ENCODE assay signal across 3 cellular contexts in the genomic region with DNA sequence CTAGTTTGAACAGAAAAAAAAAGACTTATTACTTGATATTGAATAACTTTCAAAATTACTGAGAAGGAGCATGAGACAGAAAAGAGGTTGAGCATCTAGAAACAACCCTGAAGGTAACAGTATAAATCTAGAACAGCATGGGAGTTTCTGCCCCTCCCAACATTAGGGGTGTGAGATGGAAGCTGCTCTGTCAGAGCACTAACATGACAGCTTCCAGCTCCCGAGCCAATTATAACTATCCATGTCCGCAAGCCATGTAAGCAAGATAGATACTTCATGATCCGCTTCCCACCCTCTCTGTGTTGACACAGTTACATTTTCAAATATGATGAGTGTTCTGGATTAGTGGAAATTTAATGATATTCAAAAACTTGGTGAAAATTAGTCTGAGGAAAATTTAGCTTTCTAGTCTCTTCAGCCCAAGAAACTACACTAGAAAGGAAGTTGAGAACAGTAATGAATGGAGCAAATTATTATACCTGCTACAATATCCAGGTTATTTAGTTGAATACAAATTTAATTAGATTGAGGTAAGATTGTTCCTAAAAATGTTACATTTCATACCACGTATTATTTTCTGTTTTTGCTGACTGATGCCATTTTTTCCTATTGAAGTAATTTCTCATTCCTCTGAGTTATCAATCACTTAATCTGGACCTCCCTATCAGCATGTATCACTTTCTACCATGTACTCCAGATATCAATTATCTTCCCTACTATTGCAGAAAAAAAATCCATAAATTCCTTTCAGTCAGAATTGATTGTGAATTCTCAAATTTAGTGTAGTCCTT.
TF ChIP-seq lines count a peak whose summit lies in the region.

No MANE protein-coding gene starts in this region.

TF ChIP-seq in A549, 52 proteins besides CTCF, POLR2A, EP300 and RAD21:
- peak; percentile 61 for TF ChIP-seq MAFK (IDR thresholded peaks at IDR 0.05; ENCODE audit: partially characterized antibody)
- TF ChIP-seq, protein P1, sequence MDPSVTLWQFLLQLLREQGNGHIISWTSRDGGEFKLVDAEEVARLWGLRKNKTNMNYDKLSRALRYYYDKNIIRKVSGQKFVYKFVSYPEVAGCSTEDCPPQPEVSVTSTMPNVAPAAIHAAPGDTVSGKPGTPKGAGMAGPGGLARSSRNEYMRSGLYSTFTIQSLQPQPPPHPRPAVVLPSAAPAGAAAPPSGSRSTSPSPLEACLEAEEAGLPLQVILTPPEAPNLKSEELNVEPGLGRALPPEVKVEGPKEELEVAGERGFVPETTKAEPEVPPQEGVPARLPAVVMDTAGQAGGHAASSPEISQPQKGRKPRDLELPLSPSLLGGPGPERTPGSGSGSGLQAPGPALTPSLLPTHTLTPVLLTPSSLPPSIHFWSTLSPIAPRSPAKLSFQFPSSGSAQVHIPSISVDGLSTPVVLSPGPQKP (IDR thresholded peaks at IDR 0.05; ENCODE audit: low read depth, low read length): no peak
- no peak for TF ChIP-seq HEYL (CRISPR knock-in tag; IDR thresholded peaks at IDR 0.05)
- TF ChIP-seq REST (IDR thresholded peaks at IDR 0.05): no peak
TF ChIP-seq in A549: peak in this region for 1.

TF ChIP-seq in IMR-90, 13 proteins besides CTCF, POLR2A, EP300 and RAD21 (continued from another document):
- TF ChIP-seq MAZ (IDR thresholded peaks at IDR 0.05; ENCODE audit: borderline replicate concordance, low read depth, low read length): no peak

TF ChIP-seq in K562, 482 proteins besides CTCF, POLR2A, EP300 and RAD21:
- TF ChIP-seq MAFK (IDR thresholded peaks at IDR 0.05; ENCODE audit: low read length): peak; percentile 42
- TF ChIP-seq ZC3H8 (IDR thresholded peaks at IDR 0.05): no peak
- no peak for TF ChIP-seq KLF6 (CRISPR knock-in tag; IDR thresholded peaks at IDR 0.05; ENCODE audit: borderline replicate concordance)
- TF ChIP-seq MAFF (IDR thresholded peaks at IDR 0.05; ENCODE audit: low read length): peak; percentile 53
- TF ChIP-seq ZNF316 (IDR thresholded peaks at IDR 0.05): peak; percentile 68
- no peak for TF ChIP-seq DEAF1 (CRISPR knock-in tag; IDR thresholded peaks at IDR 0.05)
- TF ChIP-seq MCM2 (IDR thresholded peaks at IDR 0.05; ENCODE audit: low read depth): no peak
- TF ChIP-seq IRF9 (tag; IDR thresholded peaks at IDR 0.05): no peak
- TF ChIP-seq ZNF239 (CRISPR knock-in tag; IDR thresholded peaks at IDR 0.05): no peak
TF ChIP-seq in K562: peak in this region for 3.
